ENCODE assay signal across 26 cellular contexts in genomic region chr12:28232212-28232928, GRCh38. TPM values are rescaled to one million over a fixed set of nuclear protein-coding genes. Genes with fewer than 3 reads are reported as not detected.
A peak's percentile ranks its signal among the peaks of the same experiment; 100 is the strongest.
DNase-seq lines count a peak whose midpoint lies in the region; ATAC-seq lines count a peak whose summit lies in the region.
"Had no signal": no experiment of that assay in that cellular context is flagged by ENCODE, and none has a peak within 500 bp of the region (broad histone marks: within the 10 kb centered on the region; RNA-seq: fewer than 3 reads in every experiment).

No MANE protein-coding gene starts in this region.

- no peaks in the 10 kb centered on the region for H3K79me1 ChIP-seq in trophoblast cell (ENCODE audit: low read length)

- no peak overlapping the region for H4K8ac ChIP-seq in trophoblast cell (ENCODE audit: low read depth, low read length)

- no peak overlapping the region for H3K4ac ChIP-seq in trophoblast cell (ENCODE audit: low read depth, low read length)

- no peak overlapping the region for H3K18ac ChIP-seq in trophoblast cell (ENCODE audit: low read length)

- H3K14ac ChIP-seq in trophoblast cell (ENCODE audit: low read length) = no peak overlapping the region

- no peak overlapping the region for H2AFZ ChIP-seq in trophoblast cell (ENCODE audit: insufficient read depth, low read length, poor library complexity)
- H2AFZ ChIP-seq: PC-9 had no signal

- ATAC-seq in activated T-cell treated with anti-CD3 and anti-CD28 coated beads, Interleukin-2, amount 50 U/mL, for 72 hours (replicated peaks in 1 of 2) = peak; percentile 70 to 82
- ATAC-seq in GM18858 (IDR thresholded peaks at IDR 0.05; ENCODE audit: unreplicated experiment) (peak; percentile 57), HG02852 (IDR thresholded peaks at IDR 0.05; ENCODE audit: unreplicated experiment) (peak; percentile 77)
- ATAC-seq: gastrocnemius medialis; naive thymus-derived CD8-positive, alpha-beta T cell had no signal

- no peak overlapping the region for H3K4me3 ChIP-seq in adipocyte (ENCODE audit: low read length)
- H3K4me3 ChIP-seq in trophoblast cell (ENCODE audit: low read depth, low read length) = no peak overlapping the region
- H3K4me3 ChIP-seq: ascending aorta, cardiac muscle cell, gastrocnemius medialis, PC-9, tibial nerve had no signal

- H3K4me1 ChIP-seq in adipocyte (ENCODE audit: control insufficient read depth, insufficient read depth, low read length) (peaks cover 56% of the 10 kb centered on the region), trophoblast cell (ENCODE audit: control insufficient read depth in 1 of 2, insufficient read depth in 2 of 2, low read length in 2 of 2) (no peaks in the 10 kb centered on the region)
- H3K4me1 ChIP-seq: ascending aorta had no signal

- H3K36me3 Mint-ChIP-seq in activated T-cell treated with anti-CD3 and anti-CD28 coated beads, Interleukin-2, amount 50 U/mL, for 72 hours (ENCODE audit: insufficient read depth in 2 of 2) = peaks cover 0 to 1% of the 10 kb centered on the region in 2 donors
- H3K36me3 Mint-ChIP-seq in activated T-cell treated with anti-CD3 and anti-CD28 coated beads, Interleukin-2, amount 50 U/mL, for 24 hours (ENCODE audit: low read depth) = peaks cover 20% of the 10 kb centered on the region

- no peak overlapping the region for H3K23ac ChIP-seq in trophoblast cell (ENCODE audit: low read length)

- no peak overlapping the region for H2AK5ac ChIP-seq in trophoblast cell (ENCODE audit: low read length)

- no peaks in the 10 kb centered on the region for H3K27me3 Mint-ChIP-seq in activated T-cell treated with anti-CD3 and anti-CD28 coated beads, Interleukin-2, amount 50 U/mL, for 72 hours (ENCODE audit: low read depth)
- no peaks in the 10 kb centered on the region for H3K27me3 Mint-ChIP-seq in activated T-cell treated with anti-CD3 and anti-CD28 coated beads, Interleukin-2, amount 50 U/mL, for 24 hours
- H3K27me3 Mint-ChIP-seq: activated B cell treated with CpG ODN at 0.5 μM for 24 hours; activated naive CD8-positive, alpha-beta T cell treated with anti-CD3 and anti-CD28 coated beads, Interleukin-2, amount 10 ng/mL, durations not matched to agents 7 days and 5 days; CD4-positive, alpha-beta memory T cell; IgD-negative memory B cell; naive thymus-derived CD8-positive, alpha-beta T cell had no signal

- H3K27me3 ChIP-seq in adipocyte (replicated peaks; ENCODE audit: control insufficient read depth, insufficient read depth, low read length) (no peaks in the 10 kb centered on the region), trophoblast cell (ENCODE audit: insufficient read depth, low read length) (no peaks in the 10 kb centered on the region)
- H3K27me3 ChIP-seq: ascending aorta, cardiac muscle cell, gastrocnemius medialis, tibial nerve had no signal

- H3K9me3 Mint-ChIP-seq in activated T-cell treated with anti-CD3 and anti-CD28 coated beads, Interleukin-2, amount 50 U/mL, for 72 hours = no peaks in the 10 kb centered on the region
- no peaks in the 10 kb centered on the region for H3K9me3 Mint-ChIP-seq in activated T-cell treated with anti-CD3 and anti-CD28 coated beads, Interleukin-2, amount 50 U/mL, for 24 hours
- H3K9me3 Mint-ChIP-seq: activated B cell treated with CpG ODN at 0.5 μM for 24 hours; activated naive CD8-positive, alpha-beta T cell treated with anti-CD3 and anti-CD28 coated beads, Interleukin-2, amount 10 ng/mL, durations not matched to agents 7 days and 5 days; CD4-positive, alpha-beta memory T cell; naive thymus-derived CD8-positive, alpha-beta T cell had no signal

- no peaks in the 10 kb centered on the region for H3K79me2 ChIP-seq in trophoblast cell (ENCODE audit: control insufficient read depth, insufficient read depth, low read length, poor library complexity)

- peak overlapping the region in 1 of 2 donors; percentile 27 for H3K4me3 Mint-ChIP-seq in activated T-cell treated with anti-CD3 and anti-CD28 coated beads, Interleukin-2, amount 50 U/mL, for 72 hours
- H3K4me3 Mint-ChIP-seq in activated T-cell treated with anti-CD3 and anti-CD28 coated beads, Interleukin-2, amount 50 U/mL, for 24 hours = no peak overlapping the region
- H3K4me3 Mint-ChIP-seq: activated B cell treated with CpG ODN at 0.5 μM for 24 hours; activated naive CD8-positive, alpha-beta T cell treated with anti-CD3 and anti-CD28 coated beads, Interleukin-2, amount 10 ng/mL, durations not matched to agents 7 days and 5 days; IgD-negative memory B cell; naive thymus-derived CD8-positive, alpha-beta T cell had no signal

- no peak for DNase-seq in activated T-cell treated with anti-CD3 and anti-CD28 coated beads, Interleukin-2, amount 50 U/mL, for 72 hours
- DNase-seq in activated T-cell treated with anti-CD3 and anti-CD28 coated beads, Interleukin-2, amount 50 U/mL, for 24 hours = no peak
- no peak for DNase-seq in adipocyte (ENCODE audit: low read depth)
- DNase-seq in NCI-H2171 treated with DMSO at 0.1 percent for 48 hours (lab: John Stamatoyannopoulos, UW) = no peak
- DNase-seq in trophoblast cell = no peak
- no peak for DNase-seq in NCI-H510A (lab: John Stamatoyannopoulos, UW)
- DNase-seq: activated B cell treated with CpG ODN at 0.5 μM for 24 hours; activated CD4-positive, alpha-beta T cell treated with anti-CD3 and anti-CD28 coated beads, Interleukin-2, amount 50 U/mL, for 48 hours; activated effector memory CD4-positive, alpha-beta T cell treated with anti-CD3 and anti-CD28 coated beads, Interleukin-2, amount 50 U/mL, for 16 hours; activated naive CD8-positive, alpha-beta T cell treated with anti-CD3 and anti-CD28 coated beads, Interleukin-2, amount 10 ng/mL, durations not matched to agents 7 days and 5 days; CD4-positive, alpha-beta memory T cell; EL; gastrocnemius medialis; naive thymus-derived CD8-positive, alpha-beta T cell; NCI-H187; NCI-H69; occipital lobe; PC-9; stimulated activated CD4-positive, alpha-beta T cell treated with anti-CD3 and anti-CD28 coated beads, Interleukin-4, amount 100 ng/mL, for 1 hour had no signal

- H3K27ac Mint-ChIP-seq in activated T-cell treated with anti-CD3 and anti-CD28 coated beads, Interleukin-2, amount 50 U/mL, for 72 hours = peak overlapping the region; percentile 33
- H3K27ac Mint-ChIP-seq in activated T-cell treated with anti-CD3 and anti-CD28 coated beads, Interleukin-2, amount 50 U/mL, for 24 hours = no peak overlapping the region
- H3K27ac Mint-ChIP-seq: activated B cell treated with CpG ODN at 0.5 μM for 24 hours; activated naive CD8-positive, alpha-beta T cell treated with anti-CD3 and anti-CD28 coated beads, Interleukin-2, amount 10 ng/mL, durations not matched to agents 7 days and 5 days; CD4-positive, alpha-beta memory T cell; IgD-negative memory B cell had no signal

- H3K4me1 Mint-ChIP-seq in activated T-cell treated with anti-CD3 and anti-CD28 coated beads, Interleukin-2, amount 50 U/mL, for 72 hours (ENCODE audit: low read depth) = peaks cover 36% of the 10 kb centered on the region
- H3K4me1 Mint-ChIP-seq in activated T-cell treated with anti-CD3 and anti-CD28 coated beads, Interleukin-2, amount 50 U/mL, for 24 hours (ENCODE audit: low read depth) = peaks cover 61% of the 10 kb centered on the region

- H3K9ac ChIP-seq in adipocyte (ENCODE audit: low read length) (peak overlapping the region; percentile 75), trophoblast cell (ENCODE audit: low read length) (no peak overlapping the region)
- H3K9ac ChIP-seq: SK-N-SH had no signal

- no peaks in the 10 kb centered on the region for H3K36me3 ChIP-seq in adipocyte (ENCODE audit: control insufficient read depth, insufficient read depth, low read length, severe bottlenecking)
- peaks cover 0 to 2% of the 10 kb centered on the region in 2 experiments for H3K36me3 ChIP-seq in trophoblast cell (ENCODE audit: control insufficient read depth in 1 of 2, insufficient read depth in 2 of 2, low read length in 2 of 2)
- H3K36me3 ChIP-seq: ascending aorta, cardiac muscle cell, gastrocnemius medialis, tibial nerve had no signal

- no peak overlapping the region for H2BK12ac ChIP-seq in trophoblast cell (ENCODE audit: low read length)

- WGBS in trophoblast cell (ENCODE audit: extremely low coverage, insufficient coverage, insufficient read length) = no CpG with 5 or more reads among the region's 2 CpGs

- no peak overlapping the region for H3K4me2 ChIP-seq in trophoblast cell (ENCODE audit: low read length)
- H3K4me2 ChIP-seq: PC-9, SK-N-SH had no signal

- no peak overlapping the region for H4K12ac ChIP-seq in trophoblast cell (ENCODE audit: low read depth, low read length)

- H3K9me3 ChIP-seq in adipocyte (ENCODE audit: control insufficient read depth, low read length) = no peaks in the 10 kb centered on the region
- no peaks in the 10 kb centered on the region for H3K9me3 ChIP-seq in trophoblast cell (ENCODE audit: insufficient read depth, low read depth, low read length)
- H3K9me3 ChIP-seq: ascending aorta, gastrocnemius medialis, SK-N-SH, tibial nerve had no signal

- no peak overlapping the region for H2BK5ac ChIP-seq in trophoblast cell (ENCODE audit: low read depth, low read length, poor library complexity)

- no peak overlapping the region for H4K91ac ChIP-seq in trophoblast cell (ENCODE audit: low read depth, low read length)

- H3K27ac ChIP-seq in trophoblast cell (ENCODE audit: low read depth, low read length) = no peak overlapping the region
- H3K27ac ChIP-seq: ascending aorta, cardiac muscle cell, PC-9, tibial nerve had no signal

- no peak overlapping the region for H2BK120ac ChIP-seq in trophoblast cell (ENCODE audit: insufficient read depth, low read length, poor library complexity)

RNA-seq across cellular contexts. Expression of gene CCDC91, which starts 42.1 kb away (rescaled TPM):
- total RNA-seq in activated T-cell treated with anti-CD3 and anti-CD28 coated beads, Interleukin-2, amount 50 U/mL, for 72 hours = 10 to 100 TPM; 17.6 to 20.2 TPM
- polyA plus RNA-seq in trophoblast cell (2013) = 12.0 and 13.8 TPM in 2 replicates
